ENCODE assay signal across 1 cellular context in genomic region chr14:101068958-101069549, GRCh38.
TF ChIP-seq lines count a peak whose summit lies in the region.

No MANE protein-coding gene starts in this region.

TF ChIP-seq in SK-N-SH, 30 proteins besides CTCF, POLR2A, EP300 and RAD21 (continued from another document):
- TF ChIP-seq TAF1 (IDR thresholded peaks at IDR 0.05; ENCODE audit: borderline replicate concordance, low read depth, low read length), result no peak
- no peak for TF ChIP-seq TCF12 (IDR thresholded peaks at IDR 0.05)
- no peak for TF ChIP-seq RFX5 (IDR thresholded peaks at IDR 0.05; ENCODE audit: low read length)
- TF ChIP-seq NFIC (IDR thresholded peaks at IDR 0.05; ENCODE audit: borderline replicate concordance), result no peak
- no peak for TF ChIP-seq SMC3 (IDR thresholded peaks at IDR 0.05; ENCODE audit: low read depth, low read length)
- no peak for TF ChIP-seq FOSL2 (IDR thresholded peaks at IDR 0.05; ENCODE audit: borderline replicate concordance, low read depth)
- no peak for TF ChIP-seq IRF3 (IDR thresholded peaks at IDR 0.05; ENCODE audit: low read depth, low read length)
- TF ChIP-seq CHD2 (IDR thresholded peaks at IDR 0.05; ENCODE audit: low read length, partially characterized antibody), result no peak
- TF ChIP-seq USF2 (IDR thresholded peaks at IDR 0.05; ENCODE audit: borderline replicate concordance, low read depth, low read length), result no peak
- TF ChIP-seq TEAD4 (IDR thresholded peaks at IDR 0.05; ENCODE audit: borderline replicate concordance, insufficient read depth), result no peak
- TF ChIP-seq FOXM1 (IDR thresholded peaks at IDR 0.05; ENCODE audit: low read depth), result no peak
- TF ChIP-seq ZBTB33 (IDR thresholded peaks at IDR 0.05; ENCODE audit: borderline replicate concordance, low read depth), result no peak
- TF ChIP-seq USF1 (IDR thresholded peaks at IDR 0.05; ENCODE audit: borderline replicate concordance, low read depth), result no peak
- TF ChIP-seq POLR2AphosphoS5 (IDR thresholded peaks at IDR 0.05; ENCODE audit: low read depth, low read length), result no peak
- no peak for TF ChIP-seq MAX (IDR thresholded peaks at IDR 0.05; ENCODE audit: low read depth)
- TF ChIP-seq RXRA (IDR thresholded peaks at IDR 0.05; ENCODE audit: borderline replicate concordance, low read depth), result no peak
- no peak for TF ChIP-seq FOXJ3 (CRISPR knock-in tag; IDR thresholded peaks at IDR 0.05)
